ENCODE assay signal across 13 cellular contexts in the genomic region with DNA sequence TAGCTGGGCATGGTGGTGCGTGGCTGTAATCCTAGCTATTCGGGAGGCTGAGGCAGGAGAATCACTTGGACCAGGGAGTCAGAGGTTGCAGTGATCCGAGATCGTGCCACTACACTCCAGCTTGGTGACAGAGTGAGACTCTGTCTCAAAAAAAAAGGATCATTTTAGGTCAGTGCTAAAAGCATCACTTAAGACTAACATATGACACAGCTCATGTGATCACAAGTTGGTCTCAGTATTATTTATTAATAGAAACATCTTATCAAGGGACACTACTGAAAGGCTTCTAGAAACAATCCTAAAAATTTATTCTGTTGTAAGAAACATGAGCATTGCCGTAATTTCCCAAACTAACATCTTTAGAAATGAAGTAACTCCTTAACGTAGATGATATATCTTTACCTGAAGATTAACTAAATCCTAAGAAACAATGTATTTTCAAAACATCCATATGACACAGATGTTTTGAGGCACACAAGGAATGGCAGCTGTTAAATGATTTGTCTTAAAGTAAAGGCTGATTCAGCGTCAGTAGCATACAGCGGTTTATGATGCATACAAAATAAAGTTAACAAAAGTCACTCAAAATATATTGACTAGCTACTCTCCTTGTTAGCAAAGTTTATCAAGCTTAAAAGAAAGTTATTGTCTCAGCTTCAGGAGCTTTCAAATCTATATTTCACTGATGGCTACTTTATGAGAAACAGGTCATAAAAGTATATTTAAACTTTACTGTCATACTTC. TPM values are rescaled to one million over a fixed set of nuclear protein-coding genes. Genes with fewer than 3 reads are reported as not detected.
DNase-seq lines count a peak whose midpoint lies in the region; ATAC-seq, FAIRE-seq and TF ChIP-seq lines count a peak whose summit lies in the region.
"Had no signal": no experiment of that assay in that cellular context is flagged by ENCODE, and none has a peak within 500 bp of the region (broad histone marks: within the 10 kb centered on the region; RNA-seq: fewer than 3 reads in every experiment).

No MANE protein-coding gene starts in this region.

- TF ChIP-seq POLR2A in GM12892 (IDR thresholded peaks at IDR 0.05; ENCODE audit: low read depth, low read length) (no peak), HepG2 (IDR thresholded peaks at IDR 0.05; ENCODE audit: insufficient read depth in 1 of 2, low read depth in 2 of 2, low read length in 2 of 2) (no peak)

- no peaks in the 10 kb centered on the region for H4K20me1 ChIP-seq in HepG2 (ENCODE audit: insufficient read depth, low read length)

- in situ Hi-C loops in HepG2 (cut with HindIII; ENCODE audit: extremely low pct_ligation_motif_present, low pct_unique_long_range_greater_than_20kb), result no loop called here

- H3K27me3 Mint-ChIP-seq in glutamatergic neuron (ENCODE audit: unreplicated experiment), result peaks cover 11% of the 10 kb centered on the region

- H3K4me3 Mint-ChIP-seq in stimulated activated effector memory CD8-positive, alpha-beta T cell treated with anti-CD3 and anti-CD28 coated beads, Interleukin-12 subunit alpha, Interleukin-12 subunit beta, amount 100 ng/mL, for 72 hours, result peak overlapping the region; percentile 88
- no peak overlapping the region for H3K4me3 Mint-ChIP-seq in glutamatergic neuron (ENCODE audit: unreplicated experiment)

- no peaks in the 10 kb centered on the region for H3K9me3 ChIP-seq in SK-N-MC (ENCODE audit: low read depth, low read length)
- no peaks in the 10 kb centered on the region for H3K9me3 ChIP-seq in HepG2 (ENCODE audit: low read length)
- H3K9me3 ChIP-seq: right lobe of liver had no signal

- WGBS in HepG2 (ENCODE audit: low lambda C conversion rate), result 35% methylated on average over 8 of the region's 8 CpGs

- no peak overlapping the region for H2AFZ ChIP-seq in HepG2 (ENCODE audit: low read length)

- H3K9ac ChIP-seq in SK-N-MC (ENCODE audit: insufficient read length), result peak overlapping the region; percentile 87
- no peak overlapping the region for H3K9ac ChIP-seq in HepG2 (ENCODE audit: insufficient read depth, low read depth, low read length)

- DNase-seq in GM12892 (ENCODE audit: insufficient read length) (no peak), SK-N-MC (ENCODE audit: low read depth, low spot score) (no peak), fibroblast of pulmonary artery (ENCODE audit: low read depth) (no peak), AML-193 (lab: John Stamatoyannopoulos, UW) (no peak), HepG2 (ENCODE audit: low spot score) (no peak), glutamatergic neuron (no peak)
- no peak for DNase-seq in stimulated activated effector memory CD8-positive, alpha-beta T cell treated with anti-CD3 and anti-CD28 coated beads, Interleukin-12 subunit alpha, Interleukin-12 subunit beta, amount 100 ng/mL, for 72 hours (ENCODE audit: low spot score in 2 of 2)
- DNase-seq: activated CD8-positive, alpha-beta memory T cell treated with anti-CD3 and anti-CD28 coated beads, Interleukin-2, amount 50 U/mL, for 48 hours; DND-41; NCI-H1417; NK-92 treated with Interleukin-12 subunit alpha and Interleukin-12 subunit beta, amount 100 ng/mL, for 24 hours; right lobe of liver had no signal

- no peak for ATAC-seq in stimulated activated effector memory CD8-positive, alpha-beta T cell treated with anti-CD3 and anti-CD28 coated beads, Interleukin-12 subunit alpha, Interleukin-12 subunit beta, amount 100 ng/mL, for 72 hours
- ATAC-seq in HepG2, result no peak
- ATAC-seq: right lobe of liver had no signal

- CTCF ChIA-PET in HepG2 (lab: Yijun Ruan, JAX; ENCODE audit: low intra/inter-chr PET ratio, low total read pairs), result no interaction called here

- H3K4me2 ChIP-seq in HepG2 (ENCODE audit: low read depth, low read length), result no peak overlapping the region

- peak overlapping the region; percentile 98 for H3K27ac Mint-ChIP-seq in stimulated activated effector memory CD8-positive, alpha-beta T cell treated with anti-CD3 and anti-CD28 coated beads, Interleukin-12 subunit alpha, Interleukin-12 subunit beta, amount 100 ng/mL, for 72 hours
- no peak overlapping the region for H3K27ac Mint-ChIP-seq in glutamatergic neuron (ENCODE audit: unreplicated experiment)
- H3K27ac Mint-ChIP-seq: T-helper 1 cell treated with Interleukin-12 subunit alpha and Interleukin-12 subunit beta and Interleukin-4 antibody, amounts not matched to agents 30 μg/mL and 1 μg/mL, for 36 hours had no signal

- no peaks in the 10 kb centered on the region for H3K36me3 ChIP-seq in SK-N-MC (ENCODE audit: insufficient read depth, low read length)
- H3K36me3 ChIP-seq in HepG2 (replicated peaks in 1 of 2; ENCODE audit: control insufficient read depth in 1 of 2, insufficient read depth in 2 of 2, low read length in 2 of 2), result no peaks in the 10 kb centered on the region
- H3K36me3 ChIP-seq: right lobe of liver had no signal

- POLR2A ChIA-PET in HepG2 (lab: Yijun Ruan, JAX), result no interaction called here

- TF ChIP-seq EP300 in HepG2 (IDR thresholded peaks at IDR 0.05; ENCODE audit: low read depth in 2 of 2, low read length in 2 of 2) (no peak), HepG2 (CRISPR knock-in tag; IDR thresholded peaks at IDR 0.05; ENCODE audit: borderline replicate concordance) (no peak)

- H3K27me3 ChIP-seq in HepG2 (ENCODE audit: control insufficient read depth in 1 of 2, insufficient read depth in 2 of 2, low read length in 2 of 2), result peaks cover 0 to 45% of the 10 kb centered on the region in 2 experiments
- H3K27me3 ChIP-seq: right lobe of liver had no signal

- no TSS peak for BruUV-seq in HepG2 (replicated peaks; lab: Mats Ljungman, UMichigan)

- H3K4me1 Mint-ChIP-seq in stimulated activated effector memory CD8-positive, alpha-beta T cell treated with anti-CD3 and anti-CD28 coated beads, Interleukin-12 subunit alpha, Interleukin-12 subunit beta, amount 100 ng/mL, for 72 hours, result peaks cover 72% of the 10 kb centered on the region
- peaks cover 2% of the 10 kb centered on the region for H3K4me1 Mint-ChIP-seq in glutamatergic neuron (ENCODE audit: low read depth, unreplicated experiment)

- H3K79me2 ChIP-seq in HepG2 (ENCODE audit: insufficient read depth, low read length), result no peaks in the 10 kb centered on the region

- TF ChIP-seq RAD21 in HepG2 (CRISPR knock-in tag; IDR thresholded peaks at IDR 0.05), result no peak

- FAIRE-seq in GM12892 (lab: Jason Lieb, UNC) (peak; percentile 36), HepG2 (lab: Jason Lieb, UNC) (no peak)

- H3K4me3 ChIP-seq in SK-N-MC, result peak overlapping the region; percentile 93
- H3K4me3 ChIP-seq in fibroblast of pulmonary artery (replicated peaks; ENCODE audit: low read depth, low read length), result peak overlapping the region; percentile 74
- no peak overlapping the region for H3K4me3 ChIP-seq in HepG2 (replicated peaks in 1 of 3; ENCODE audit: insufficient read depth in 1 of 3, low read depth in 2 of 3, low read length in 3 of 3)
- H3K4me3 ChIP-seq: right lobe of liver had no signal

- intact Hi-C loops in HepG2 (cut with micrococcal nuclease; ENCODE audit: unreplicated experiment), result no loop called here

- H3K36me3 Mint-ChIP-seq in stimulated activated effector memory CD8-positive, alpha-beta T cell treated with anti-CD3 and anti-CD28 coated beads, Interleukin-12 subunit alpha, Interleukin-12 subunit beta, amount 100 ng/mL, for 72 hours, result peaks cover 19% of the 10 kb centered on the region
- no peaks in the 10 kb centered on the region for H3K36me3 Mint-ChIP-seq in glutamatergic neuron (ENCODE audit: unreplicated experiment)

- H3K27ac ChIP-seq in SK-N-MC, result 0 out of 2 replicates have a peak overlapping the region, but pooled peaks have one; percentile 4
- no peak overlapping the region for H3K27ac ChIP-seq in HepG2 (ENCODE audit: extremely low read length, insufficient read depth, low read length)
- H3K27ac ChIP-seq: right lobe of liver had no signal

- no peaks in the 10 kb centered on the region for H3K9me3 Mint-ChIP-seq in stimulated activated effector memory CD8-positive, alpha-beta T cell treated with anti-CD3 and anti-CD28 coated beads, Interleukin-12 subunit alpha, Interleukin-12 subunit beta, amount 100 ng/mL, for 72 hours
- peaks cover 3% of the 10 kb centered on the region for H3K9me3 Mint-ChIP-seq in glutamatergic neuron (ENCODE audit: unreplicated experiment)
- H3K9me3 Mint-ChIP-seq: T-helper 1 cell treated with Interleukin-12 subunit alpha and Interleukin-12 subunit beta and Interleukin-4 antibody, amounts not matched to agents 30 μg/mL and 1 μg/mL, for 36 hours had no signal

- TF ChIP-seq CTCF in fibroblast of pulmonary artery (IDR thresholded peaks at IDR 0.05; ENCODE audit: low read length, missing control alignments), result no peak
- TF ChIP-seq CTCF in HepG2 (CRISPR knock-in tag; IDR thresholded peaks at IDR 0.05), result no peak
- no peak for TF ChIP-seq CTCF in glutamatergic neuron (IDR thresholded peaks at IDR 0.05; ENCODE audit: partially characterized antibody, unreplicated experiment)

- H3K4me1 ChIP-seq in HepG2 (ENCODE audit: insufficient read depth, low read length), result peaks cover 22% of the 10 kb centered on the region
- H3K4me1 ChIP-seq: right lobe of liver had no signal

TF ChIP-seq in HepG2, 621 proteins besides CTCF, POLR2A, EP300 and RAD21 (continues in another document):
- no peak for TF ChIP-seq NR1H2 (CRISPR knock-in tag; IDR thresholded peaks at IDR 0.05; ENCODE audit: borderline replicate concordance, low read depth)

RNA-seq across cellular contexts. Expression of a gene that starts 2.6 kb away (rescaled TPM):
- 31.5 TPM for polyA plus RNA-seq in GM12892 (2012; ENCODE audit: missing spikeins)
- total RNA-seq in HepG2 (2016; rRNA removed; fragmentation: Illumina TruSeq; extraction: Trizol) (not detected in 2 replicates), glutamatergic neuron (ENCODE audit: unreplicated experiment) (2.4 TPM)
- not detected in 2 replicates for total RNA-seq in HepG2 (2016; cell fraction: cytosol; rRNA removed; fragmentation: Illumina TruSeq; extraction: Trizol; ENCODE audit: low read depth)
- total RNA-seq in HepG2 (2016; cell fraction: insoluble cytoplasmic fraction; rRNA removed; fragmentation: Illumina TruSeq; extraction: Trizol), result not detected in 2 replicates
- total RNA-seq in HepG2 (2016; cell fraction: membrane; rRNA removed; fragmentation: Illumina TruSeq; extraction: Trizol), result not detected in 2 replicates
- total RNA-seq in HepG2 (2016; cell fraction: nucleus; rRNA removed; fragmentation: Illumina TruSeq; extraction: Trizol), result not detected in 2 replicates
- not detected in 2 replicates for polyA plus RNA-seq in HepG2 (2011; rRNA removed)
- 0.01 TPM in 1 of 2 replicates, not detected in the other for polyA plus RNA-seq in HepG2 (2011; cell fraction: cytosol; rRNA removed)
- polyA plus RNA-seq in HepG2 (2011; cell fraction: nucleus; rRNA removed), result not detected in 2 replicates
- polyA plus RNA-seq in HepG2 (2012), result not detected in 2 replicates
- not detected in 2 replicates for polyA plus RNA-seq in HepG2 (2016; cell fraction: cytosol; fragmentation: Illumina TruSeq; extraction: Trizol; ENCODE audit: low read depth)
- polyA plus RNA-seq in HepG2 (2016; cell fraction: insoluble cytoplasmic fraction; fragmentation: Illumina TruSeq; extraction: Trizol; ENCODE audit: low read depth), result not detected in 2 replicates
- not detected in 2 replicates for polyA plus RNA-seq in HepG2 (2016; cell fraction: membrane; fragmentation: Illumina TruSeq; extraction: Trizol; ENCODE audit: low read depth)
- not detected in 2 replicates for polyA plus RNA-seq in HepG2 (2016; cell fraction: nucleus; fragmentation: Illumina TruSeq; extraction: Trizol; ENCODE audit: insufficient read depth, low read depth)
- 1.2 TPM in 1 of 2 replicates, not detected in the other for polyA minus RNA-seq in HepG2 (2011; rRNA and poly(A)+ RNA removed; ENCODE audit: low replicate concordance)
- not detected in 2 replicates for polyA minus RNA-seq in HepG2 (2011; cell fraction: cytosol; rRNA and poly(A)+ RNA removed)
- polyA minus RNA-seq in HepG2 (2011; cell fraction: nucleus; rRNA and poly(A)+ RNA removed), result not detected in 2 replicates

Comparison
In these comparisons a context has a peak if more than half of its experiments do, and no peak if none do; other contexts are left out.
1. H3K4me3 ChIP-seq: peak in SK-N-MC (single experiment) and fibroblast of pulmonary artery (single experiment); none in HepG2 (0 of 3).